In the genomic region with DNA sequence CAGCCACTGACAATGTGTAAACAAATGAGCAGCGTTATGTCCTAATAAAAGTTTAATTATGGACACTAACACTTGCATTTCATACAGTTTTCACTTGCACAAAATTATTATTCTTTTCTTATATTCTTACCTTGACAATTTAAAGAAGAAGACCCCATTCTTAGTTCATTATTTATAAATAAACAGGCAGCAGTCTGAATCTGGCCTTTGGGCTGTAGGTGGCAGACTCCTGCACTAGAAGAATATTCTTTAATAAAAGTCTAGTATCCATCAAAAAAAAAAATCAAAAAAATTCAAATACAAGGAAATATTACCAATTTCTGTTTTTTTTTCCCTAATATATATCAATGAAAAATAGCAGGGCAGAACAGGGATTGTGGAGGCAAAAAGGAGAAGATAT, we compare ENCODE assay signal across 21 cellular contexts. TPM values are rescaled to one million over a fixed set of nuclear protein-coding genes. Genes with fewer than 3 reads are reported as not detected.
A peak's percentile ranks its signal among the peaks of the same experiment; 100 is the strongest.
DNase-seq lines count a peak whose midpoint lies in the region; ATAC-seq and TF ChIP-seq lines count a peak whose summit lies in the region.
"Had no signal": no experiment of that assay in that cellular context is flagged by ENCODE, and none has a peak within 500 bp of the region (broad histone marks: within the 10 kb centered on the region; RNA-seq: fewer than 3 reads in every experiment).

No MANE protein-coding gene starts in this region.

- BruUV-seq in HCT116 (replicated peaks; lab: Mats Ljungman, UMichigan), result no TSS peak

- H3K27ac ChIP-seq in HCT116 (ENCODE audit: low read depth, low read length) (no peak overlapping the region), RWPE2 (ENCODE audit: poor library complexity, severe bottlenecking) (no peak overlapping the region), smooth muscle cell (ENCODE audit: low read depth) (no peak overlapping the region)
- H3K27ac ChIP-seq: breast epithelium, heart right ventricle, left ventricle myocardium inferior had no signal

- CTCF ChIA-PET in HCT116 (lab: Charles Lee), result no interaction called here

- no peaks in the 10 kb centered on the region for H3K9me2 ChIP-seq in HCT116 (ENCODE audit: insufficient read depth)

- no peak for DNase-seq in HCT116 (ENCODE audit: low read depth, low spot score)
- no peak for DNase-seq in RWPE2 (ENCODE audit: low spot score)
- no peak for DNase-seq in fibroblast of pulmonary artery (ENCODE audit: low read depth)
- DNase-seq in smooth muscle cell (lab: John Stamatoyannopoulos, UW; ENCODE audit: unreplicated experiment), result no peak
- DNase-seq in NCI-H146 treated with DMSO at 0.1 percent for 48 hours (lab: John Stamatoyannopoulos, UW; ENCODE audit: unreplicated experiment), result no peak
- no peak for DNase-seq in SIG-M5 treated with dmso at 0.1 percent for 504 hours (lab: John Stamatoyannopoulos, UW; ENCODE audit: unreplicated experiment)
- DNase-seq: activated CD4-positive, alpha-beta memory T cell treated with anti-CD3 and anti-CD28 coated beads, Interleukin-2, amount 10 ng/mL, durations not matched to agents 7 days and 5 days; activated gamma-delta T cell; activated naive CD8-positive, alpha-beta T cell treated with anti-CD3 and anti-CD28 coated beads, Interleukin-2, amount 50 U/mL, for 24 hours; DMS53; GDM1; heart right ventricle; left ventricle myocardium inferior; NCI-H1105; NCI-H2081; posterior cingulate gyrus; T-helper 9 cell had no signal

- H2AFZ ChIP-seq in HCT116 (ENCODE audit: low read depth, low read length, poor library complexity, severe bottlenecking), result no peak overlapping the region
- no peak overlapping the region for H2AFZ ChIP-seq in smooth muscle cell (ENCODE audit: low read depth)

- POLR2A ChIA-PET in HCT116 (lab: Charles Lee), result no interaction called here

- TF ChIP-seq RAD21 in HCT116 (IDR thresholded peaks at IDR 0.05; ENCODE audit: low read depth), result peak; percentile 35; the same call in 1 of the 2 replicates

- intact Hi-C loops in HCT116 (cut with micrococcal nuclease), result loop anchor here (5.0 kb wide), 2 partner anchors 681 to 1336 kb away; no protein-coding TSS in a partner anchor

- ATAC-seq in HCT116, result no peak
- no peak for ATAC-seq in RWPE2 (ENCODE audit: low read depth)
- no peak for ATAC-seq in GM19324 (IDR thresholded peaks at IDR 0.05; ENCODE audit: low FRiP score, unreplicated experiment)
- ATAC-seq: activated CD4-positive, CD25-positive, alpha-beta regulatory T cell treated with anti-CD3 and anti-CD28 coated beads, Interleukin-2, amount 50 U/mL, for 24 hours; activated naive CD8-positive, alpha-beta T cell treated with anti-CD3 and anti-CD28 coated beads, Interleukin-2, amount 50 U/mL, for 24 hours; heart right ventricle; natural killer cell treated with Interleukin-12 subunit alpha and Interleukin-12 subunit beta and Interleukin-15 and Interleukin-18, amount 100 ng/mL, for 72 hours had no signal

- H3K9me3 ChIP-seq in HCT116 (ENCODE audit: control insufficient read depth in 1 of 2, insufficient read depth in 1 of 2, low read depth in 1 of 2, low read length in 2 of 2) (no peaks in the 10 kb centered on the region), RWPE2 (ENCODE audit: severe bottlenecking) (no peaks in the 10 kb centered on the region), smooth muscle cell (replicated peaks; ENCODE audit: low read depth) (no peaks in the 10 kb centered on the region)
- H3K9me3 ChIP-seq: breast epithelium had no signal

- H3K4me3 ChIP-seq in HCT116 (replicated peaks in 1 of 2; ENCODE audit: low read depth in 1 of 2, low read length in 2 of 2), result no peak overlapping the region
- H3K4me3 ChIP-seq in RWPE2 (ENCODE audit: severe bottlenecking), result no peak overlapping the region
- H3K4me3 ChIP-seq in fibroblast of pulmonary artery (replicated peaks; ENCODE audit: low read depth, low read length), result no peak overlapping the region
- H3K4me3 ChIP-seq in smooth muscle cell, result no peak overlapping the region
- H3K4me3 ChIP-seq: breast epithelium, heart right ventricle, left ventricle myocardium inferior had no signal

- WGBS in smooth muscle cell (ENCODE audit: low lambda C conversion rate), result 94% methylated on average over 1 of the region's 1 CpG

- H3K36me3 ChIP-seq in HCT116 (ENCODE audit: control insufficient read depth in 1 of 2, insufficient read depth in 2 of 2, low read length in 2 of 2) (no peaks in the 10 kb centered on the region), RWPE2 (ENCODE audit: low read depth) (no peaks in the 10 kb centered on the region), smooth muscle cell (ENCODE audit: low read depth) (no peaks in the 10 kb centered on the region)
- H3K36me3 ChIP-seq: breast epithelium, heart right ventricle, left ventricle myocardium inferior had no signal

- RAD21 ChIA-PET in HCT116 (lab: Charles Lee; ENCODE audit: low non-redundant PET in 1 of 2, low total read pairs in 2 of 2, uncharacterized antibody in 2 of 2, unreplicated experiment in 2 of 2), result no interaction called here

- H3K27me3 ChIP-seq in HCT116 (ENCODE audit: insufficient read depth, low read length) (no peaks in the 10 kb centered on the region), RWPE2 (ENCODE audit: insufficient read depth, poor library complexity, severe bottlenecking) (no peaks in the 10 kb centered on the region), smooth muscle cell (ENCODE audit: low read depth) (no peaks in the 10 kb centered on the region)
- H3K27me3 ChIP-seq: breast epithelium, heart right ventricle had no signal

- TF ChIP-seq POLR2A in HCT116 (IDR thresholded peaks at IDR 0.05; ENCODE audit: borderline replicate concordance, extremely low read depth, insufficient read depth, insufficient read length), result no peak

- H3K79me2 ChIP-seq in HCT116 (ENCODE audit: insufficient read depth, low read length) (no peaks in the 10 kb centered on the region), smooth muscle cell (ENCODE audit: low read depth) (peaks cover 5% of the 10 kb centered on the region)

- H3K9ac ChIP-seq in HCT116 (ENCODE audit: low read length) (no peak overlapping the region), smooth muscle cell (ENCODE audit: low read depth) (no peak overlapping the region)

- no peaks in the 10 kb centered on the region for H4K20me1 ChIP-seq in HCT116 (ENCODE audit: insufficient read depth)
- H4K20me1 ChIP-seq in smooth muscle cell (ENCODE audit: low read depth), result peaks cover 86% of the 10 kb centered on the region

- H3K4me2 ChIP-seq in HCT116 (ENCODE audit: low read length) (no peak overlapping the region), smooth muscle cell (no peak overlapping the region)

- no peaks in the 10 kb centered on the region for H3K4me1 ChIP-seq in HCT116 (ENCODE audit: control insufficient read depth in 1 of 2, insufficient read depth in 2 of 2, low read length in 2 of 2)
- peaks cover 8% of the 10 kb centered on the region for H3K4me1 ChIP-seq in RWPE2 (ENCODE audit: insufficient read depth, poor library complexity, severe bottlenecking)
- peaks cover under 1% of the 10 kb centered on the region for H3K4me1 ChIP-seq in smooth muscle cell (ENCODE audit: low read depth)
- H3K4me1 ChIP-seq: breast epithelium, heart right ventricle, left ventricle myocardium inferior had no signal

- H3F3A ChIP-seq in smooth muscle cell (ENCODE audit: low read depth), result no peaks in the 10 kb centered on the region

- TF ChIP-seq CTCF in HCT116 (IDR thresholded peaks at IDR 0.05 in 2 of 3, conservative IDR thresholded peaks at IDR 0.05 in 1 of 3; ENCODE audit: borderline replicate concordance in 1 of 3, insufficient read depth in 1 of 3, low read depth in 2 of 3, low read length in 2 of 3), result peak; percentile 9 to 43 (median 34); a peak in 3 of 6 replicates
- peak; percentile 39 for TF ChIP-seq CTCF in RWPE2 (IDR thresholded peaks at IDR 0.05; ENCODE audit: poor library complexity, severe bottlenecking)
- peak; percentile 35 for TF ChIP-seq CTCF in fibroblast of pulmonary artery (IDR thresholded peaks at IDR 0.05; ENCODE audit: low read length, missing control alignments)
- TF ChIP-seq CTCF in smooth muscle cell (IDR thresholded peaks at IDR 0.05; ENCODE audit: borderline replicate concordance, insufficient read depth, poor library complexity, severe bottlenecking), result peak; percentile 11

TF ChIP-seq in HCT116, 20 proteins besides CTCF, POLR2A, EP300 and RAD21:
- TF ChIP-seq ZNF274 (IDR thresholded peaks at IDR 0.05; ENCODE audit: low read depth, low read length), result no peak
- TF ChIP-seq SRF (IDR thresholded peaks at IDR 0.05; ENCODE audit: low read depth), result no peak
TF ChIP-seq in HCT116: peak in this region for 0.

RNA-seq across cellular contexts. Expression of gene PTCHD4, which starts 24.8 kb away (rescaled TPM):
- 1.1 TPM for total RNA-seq in HCT116 (2021; ENCODE audit: unreplicated experiment)
- polyA plus RNA-seq in HCT116 (2012), result 0.26 and 0.31 TPM in 2 replicates
- 11.6 and 13.6 TPM in 2 replicates for total RNA-seq in smooth muscle cell
- 5.7 TPM in 2 replicates for polyA plus RNA-seq in smooth muscle cell
- total RNA-seq: activated CD4-positive, alpha-beta memory T cell treated with anti-CD3 and anti-CD28 coated beads, Interleukin-2, amount 10 ng/mL, durations not matched to agents 7 days and 5 days; natural killer cell treated with Interleukin-12 subunit alpha and Interleukin-12 subunit beta and Interleukin-15 and Interleukin-18, amount 100 ng/mL, for 72 hours had no signal
